30 cellular contexts compared by ENCODE assay signal in genomic region chrX:34764842-34765241, GRCh38.
DNase-seq lines count a peak whose midpoint lies in the region; ATAC-seq lines count a peak whose summit lies in the region.
"Had no signal": no experiment of that assay in that cellular context is flagged by ENCODE, and none has a peak within 500 bp of the region (broad histone marks: within the 10 kb centered on the region; RNA-seq: fewer than 3 reads in every experiment).

No MANE protein-coding gene starts in this region.

- peaks cover 16% of the 10 kb centered on the region for H3K4me1 ChIP-seq in HUES64 (ENCODE audit: insufficient read depth, low read length)
- H3K4me1 ChIP-seq: lower lobe of right lung, stomach, thyroid gland had no signal

- H3K27me3 ChIP-seq in HUES64 (ENCODE audit: insufficient read depth, low read length) = no peaks in the 10 kb centered on the region
- H3K27me3 ChIP-seq: ovary, stomach, thyroid gland had no signal

- WGBS in HUES64 = 53% methylated on average over 2 of the region's 2 CpGs

- no peak overlapping the region for H3K4me3 ChIP-seq in HUES64 (ENCODE audit: low read length)
- H3K4me3 ChIP-seq: lower lobe of right lung, mucosa of descending colon, ovary, smooth muscle cell, stomach, thyroid gland had no signal

- H3K27ac ChIP-seq in HUES64 (ENCODE audit: low read depth, low read length) = peak overlapping the region; percentile 78; the same call in 1 of the 2 replicates
- H3K27ac ChIP-seq: lower lobe of right lung, ovary, stomach, thyroid gland, WERI-Rb-1 had no signal

- no peaks in the 10 kb centered on the region for H3K36me3 ChIP-seq in HUES64 (ENCODE audit: insufficient read depth, low read length)
- H3K36me3 ChIP-seq: lower lobe of right lung, ovary, stomach, thyroid gland, WERI-Rb-1 had no signal

- peak; percentile 57 for DNase-seq in DMS53 (lab: John Stamatoyannopoulos, UW)
- peak; percentile 1 for DNase-seq in SW480 (ENCODE audit: low spot score)
- peak; percentile 34 for DNase-seq in iPS-NIHi11 (ENCODE audit: low spot score)
- DNase-seq in GM03348 (ENCODE audit: low spot score) = no peak
- no peak for DNase-seq in SK-N-DZ (ENCODE audit: low spot score)
- DNase-seq: activated CD4-positive, alpha-beta T cell treated with anti-CD3 and anti-CD28 coated beads, Interleukin-2, amount 10 ng/mL, durations not matched to agents 24 days and 14 days; activated effector memory CD4-positive, alpha-beta T cell treated with anti-CD3 and anti-CD28 coated beads, Interleukin-2, amount 50 U/mL, for 16 hours; activated naive CD8-positive, alpha-beta T cell treated with anti-CD3 and anti-CD28 coated beads, Interleukin-2, amount 10 ng/mL, durations not matched to agents 7 days and 5 days; activated T-cell treated with anti-CD3 and anti-CD28 coated beads, Interleukin-2, amount 50 U/mL, for 1 hour; CD4-positive, CD25-positive, alpha-beta regulatory T cell; cortex of kidney; foreskin melanocyte; kidney; lower lobe of right lung; NCI-H1092 treated with DMSO at 0.1 percent for 48 hours; NCI-H187 treated with DMSO at 0.1 percent for 48 hours; NCI-H2227 treated with DMSO at 0.1 percent for 48 hours; ovary; stimulated activated CD4-positive, alpha-beta T cell treated with anti-CD3 and anti-CD28 coated beads, Interleukin-1b, Interleukin-23, amount 100 ng/mL, for 48 hours; stimulated activated CD8-positive, alpha-beta memory T cell treated with anti-CD3 and anti-CD28 coated beads, Interleukin-4, amount 100 ng/mL, for 48 hours; stomach; thyroid gland; WERI-Rb-1 had no signal

- ATAC-seq in HG02885 (IDR thresholded peaks at IDR 0.05; ENCODE audit: poor library complexity, unreplicated experiment) (no peak), HG02623 (IDR thresholded peaks at IDR 0.05; ENCODE audit: unreplicated experiment) (no peak)
- ATAC-seq: esophagus mucosa, lower lobe of right lung, mucosa of descending colon, Right ventricle myocardium inferior had no signal

- H3K9ac ChIP-seq in HUES64 (ENCODE audit: low read depth, low read length) = no peak overlapping the region

- no peaks in the 10 kb centered on the region for H3K9me3 ChIP-seq in HUES64 (ENCODE audit: insufficient read depth, low read depth, low read length)
- H3K9me3 ChIP-seq: lower lobe of right lung, mucosa of descending colon, ovary, stomach, thyroid gland had no signal

Comparison
In these comparisons a context has a peak if more than half of its experiments do, and no peak if none do; other contexts are left out.
1. DNase-seq: peak in DMS53 (single experiment), SW480 (single experiment) and iPS-NIHi11 (single experiment); none in GM03348 (single experiment) and SK-N-DZ (single experiment).